ENCODE assay signal across 17 cellular contexts in genomic region chr14:99955826-99956455, GRCh38.
"Had no signal": no experiment of that assay in that cellular context is flagged by ENCODE, and none has a peak within 500 bp of the region (broad histone marks: within the 10 kb centered on the region; RNA-seq: fewer than 3 reads in every experiment).

No MANE protein-coding gene starts in this region.

- H3K36me3 ChIP-seq: colonic mucosa, heart left ventricle, suprapubic skin, thyroid gland, uterus had no signal

- H3K4me1 ChIP-seq: colonic mucosa, heart left ventricle, suprapubic skin, thyroid gland, uterus had no signal

- H3K36me3 Mint-ChIP-seq: naive thymus-derived CD8-positive, alpha-beta T cell; type B pancreatic cell had no signal

- DNase-seq: colonic mucosa; dermis blood vessel endothelial cell; erythroblast; heart left ventricle; hippocampal formation; left colon; mammary epithelial cell; mucosa of descending colon; naive thymus-derived CD8-positive, alpha-beta T cell; posterior cingulate gyrus; small intestine; stimulated activated CD4-positive, alpha-beta T cell treated with anti-CD3 and anti-CD28 coated beads, Interleukin-12 subunit alpha, Interleukin-12 subunit beta, amount 100 ng/mL, for 4 hours; stimulated activated naive CD8-positive, alpha-beta T cell treated with anti-CD3 and anti-CD28 coated beads, Interleukin-15, Interleukin-2, amounts not matched to agents 100 U/mL and 50 U/mL, for 24 hours; thyroid gland; uterus had no signal

- H3K27ac ChIP-seq: colonic mucosa, heart left ventricle, suprapubic skin, thyroid gland had no signal

- H3K27ac Mint-ChIP-seq: naive thymus-derived CD8-positive, alpha-beta T cell; type B pancreatic cell had no signal

- H3K4me3 Mint-ChIP-seq: naive thymus-derived CD8-positive, alpha-beta T cell; type B pancreatic cell had no signal

- H3K9me3 Mint-ChIP-seq: naive thymus-derived CD8-positive, alpha-beta T cell; type B pancreatic cell had no signal

- H3K4me3 ChIP-seq: colonic mucosa, heart left ventricle, mucosa of descending colon, suprapubic skin, thyroid gland, uterus had no signal

- H3K9me3 ChIP-seq: colonic mucosa, heart left ventricle, mucosa of descending colon, suprapubic skin, thyroid gland, uterus had no signal

- H3K27me3 ChIP-seq: colonic mucosa, thyroid gland, uterus had no signal

- ATAC-seq: heart left ventricle; left colon; mucosa of descending colon; naive thymus-derived CD8-positive, alpha-beta T cell; stimulated activated naive CD8-positive, alpha-beta T cell treated with anti-CD3 and anti-CD28 coated beads, Interleukin-15, Interleukin-2, amounts not matched to agents 100 U/mL and 50 U/mL, for 24 hours had no signal
